ENCODE assay signal across 7 cellular contexts in the genomic region with DNA sequence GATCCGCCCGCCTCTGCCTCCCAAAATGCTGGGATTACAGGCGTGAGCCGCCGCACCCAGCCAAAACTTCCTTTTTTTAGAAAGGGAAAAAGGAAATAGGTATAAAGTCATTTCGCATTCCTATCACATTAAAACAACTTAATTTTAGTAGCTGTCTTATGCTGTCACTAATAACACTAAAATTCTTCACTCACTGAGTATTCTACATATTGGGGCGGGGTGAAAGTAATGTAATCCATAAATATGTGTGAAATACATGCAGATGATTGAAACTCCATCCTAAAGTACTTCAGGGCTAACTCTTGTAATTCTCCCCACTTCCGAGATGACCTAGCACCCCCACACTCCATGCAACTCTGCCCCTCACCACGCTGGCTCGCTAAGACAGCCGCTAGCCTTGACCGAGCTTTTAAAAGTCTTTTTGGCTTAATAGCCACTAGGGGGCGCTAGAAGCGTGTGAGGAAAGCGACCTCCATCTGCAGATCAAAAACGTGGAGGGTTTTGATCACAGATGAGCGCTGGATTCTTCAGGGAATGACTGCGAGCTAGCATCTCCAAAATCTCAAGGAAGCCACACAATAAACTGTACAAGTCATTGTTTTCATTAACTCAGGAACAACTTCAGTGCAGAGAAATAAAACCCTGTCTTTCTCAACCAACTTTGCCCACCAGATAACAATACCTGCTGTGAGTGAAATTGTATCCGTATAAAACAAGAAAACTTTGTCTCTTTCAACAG.
DNase-seq lines count a peak whose midpoint lies in the region; TF ChIP-seq lines count a peak whose summit lies in the region.

No MANE protein-coding gene starts in this region.

- H3K9me3 ChIP-seq in adrenal gland (replicated peaks in 1 of 3) (no peaks in the 10 kb centered on the region), right atrium auricular region (no peaks in the 10 kb centered on the region)

- H3K27ac Mint-ChIP-seq in HFFc6 = no peak overlapping the region

- WGBS in adrenal gland, 4 donors = 33 to 36% (median 35%) methylated on average over 19 of the region's 19 CpGs

- intact Hi-C loops in adrenal gland (cut with DNase I) = loop anchor here in 1 of 2 donors (5.0 kb wide), 1 partner anchor 128 kb away; a partner anchor contains a TSS

- no peaks in the 10 kb centered on the region for H3K9me3 Mint-ChIP-seq in HFFc6

- H3K27me3 ChIP-seq in adrenal gland (no peaks in the 10 kb centered on the region), right atrium auricular region (no peaks in the 10 kb centered on the region)

- H3K27ac ChIP-seq in adrenal gland (no peak overlapping the region), right atrium auricular region (no peak overlapping the region)

- H3K27me3 Mint-ChIP-seq in HFFc6 (ENCODE audit: insufficient read depth) = peaks cover 6% of the 10 kb centered on the region

- H3K36me3 ChIP-seq in adrenal gland (replicated peaks in 1 of 2) = no peaks in the 10 kb centered on the region
- H3K36me3 ChIP-seq in right atrium auricular region = no peaks in the 10 kb centered on the region

- H3K4me3 ChIP-seq in adrenal gland = no peak overlapping the region
- no peak overlapping the region for H3K4me3 ChIP-seq in right atrium auricular region
- no peak overlapping the region for H3K4me3 ChIP-seq in retinal pigment epithelial cell (ENCODE audit: low read length)

- no peak for TF ChIP-seq POLR2A in adrenal gland (IDR thresholded peaks at IDR 0.05)

- TF ChIP-seq CTCF in GM12873 (IDR thresholded peaks at IDR 0.05; ENCODE audit: insufficient read depth, low read depth, low read length, missing control alignments) = peak; percentile 74
- peak; percentile 91 for TF ChIP-seq CTCF in HFFc6 (IDR thresholded peaks at IDR 0.05)
- peak; percentile 76 to 90 (median 84) for TF ChIP-seq CTCF in adrenal gland (IDR thresholded peaks at IDR 0.05)
- peak; percentile 66 to 97 for TF ChIP-seq CTCF in right atrium auricular region (IDR thresholded peaks at IDR 0.05)
- TF ChIP-seq CTCF in retinal pigment epithelial cell (conservative IDR thresholded peaks at IDR 0.05; ENCODE audit: low read depth, low read length) = peak; percentile 76

- peak overlapping the region; percentile 60 for H3K4me3 Mint-ChIP-seq in HFFc6

- no peaks in the 10 kb centered on the region for H3K36me3 Mint-ChIP-seq in HFFc6 (ENCODE audit: low read depth)

- peaks cover 0 to 4% of the 10 kb centered on the region in 2 donors for H3K4me1 ChIP-seq in adrenal gland (replicated peaks in 1 of 2)
- H3K4me1 ChIP-seq in right atrium auricular region = peaks cover 0 to 7% of the 10 kb centered on the region in 2 donors

- H3K4me1 Mint-ChIP-seq in HFFc6 (ENCODE audit: low read depth) = peaks cover 10% of the 10 kb centered on the region

- peak; percentile 59 for DNase-seq in HFFc6
- peak; percentile 59 for DNase-seq in NCI-H1092 (lab: John Stamatoyannopoulos, UW)
- peak; percentile 53 for DNase-seq in SKM-1 (lab: John Stamatoyannopoulos, UW; ENCODE audit: unreplicated experiment)
- peak; percentile 43 to 69 (median 61) for DNase-seq in adrenal gland
- no peak for DNase-seq in right atrium auricular region (ENCODE audit: low spot score)
- DNase-seq in retinal pigment epithelial cell (ENCODE audit: low read depth) = peak; percentile 26
